ENCODE assay signal across 23 cellular contexts in the genomic region with DNA sequence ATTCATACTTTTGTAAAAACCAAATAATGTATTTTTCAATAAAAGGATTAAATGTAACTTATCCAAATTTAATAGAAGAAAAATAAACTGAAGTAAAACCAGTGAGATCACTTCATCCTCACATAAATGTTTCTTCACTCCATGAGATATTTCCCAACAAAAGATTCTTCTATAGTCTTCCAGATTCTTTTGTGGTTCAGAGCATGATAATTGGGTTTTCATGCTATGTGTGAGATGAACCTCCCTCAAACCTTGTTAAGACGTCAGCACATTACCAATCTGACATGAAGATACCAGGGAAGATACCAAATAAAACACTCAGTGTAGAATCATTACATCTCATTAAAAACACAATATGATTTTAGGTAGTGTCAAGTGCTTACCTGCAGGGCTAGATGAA.
"Had no signal": no experiment of that assay in that cellular context is flagged by ENCODE, and none has a peak within 500 bp of the region (broad histone marks: within the 10 kb centered on the region; RNA-seq: fewer than 3 reads in every experiment).

No MANE protein-coding gene starts in this region.

- H3K36me3 ChIP-seq: colonic mucosa, pancreas, prostate gland, right lobe of liver, spleen, stomach, thoracic aorta, transverse colon had no signal

- H3K27me3 ChIP-seq: colonic mucosa, foreskin keratinocyte, hepatocyte, pancreas, right lobe of liver, stomach, transverse colon had no signal

- H3K27ac ChIP-seq: colonic mucosa, foreskin keratinocyte, hepatocyte, pancreas, prostate gland, right lobe of liver, spleen, stomach, thoracic aorta, transverse colon had no signal

- ATAC-seq: foreskin keratinocyte; left colon; pancreas; right lobe of liver; stimulated activated memory B cell treated with anti-CD40 and anti-IgM and Interleukin-4, amounts not matched to agents 10 μg/mL and 1 μg/mL and 100 μg/mL, for 72 hours had no signal

- DNase-seq: cerebellar nuclear complex; colonic mucosa; dermis blood vessel endothelial cell; erythroblast; foreskin keratinocyte; head of caudate nucleus; left colon; mesendoderm; naive B cell; occipital lobe; pancreas; right lobe of liver; spleen; stimulated activated CD4-positive, alpha-beta T cell treated with anti-CD3 and anti-CD28 coated beads, Interleukin-15, amount 100 ng/mL, for 24 hours; stimulated activated CD4-positive, alpha-beta T cell treated with anti-CD3 and anti-CD28 coated beads, Interleukin-1b, Interleukin-23, amount 100 ng/mL, for 48 hours; stimulated activated CD4-positive, alpha-beta T cell treated with anti-CD3 and anti-CD28 coated beads, Interleukin-4, amount 100 ng/mL, for 24 hours; stomach; substantia nigra; transverse colon had no signal

- H3K4me2 ChIP-seq: hepatocyte had no signal

- H3K4me1 ChIP-seq: colonic mucosa, foreskin keratinocyte, pancreas, prostate gland, right lobe of liver, spleen, stomach, transverse colon had no signal

- H3K9me3 ChIP-seq: colonic mucosa, pancreas, prostate gland, right lobe of liver had no signal

- H2AFZ ChIP-seq: hepatocyte had no signal

- H3K4me3 ChIP-seq: colonic mucosa, hepatocyte, pancreas, prostate gland, right lobe of liver, spleen, stomach, thoracic aorta, transverse colon had no signal

- H3K79me2 ChIP-seq: hepatocyte had no signal
